1 cellular context compared by ENCODE assay signal in genomic region chr3:184347321-184348056, GRCh38.
TF ChIP-seq lines count a peak whose summit lies in the region.

No MANE protein-coding gene starts in this region.

TF ChIP-seq in HEK293T, 16 proteins besides CTCF, POLR2A, EP300 and RAD21:
- TF ChIP-seq FOXM1 (IDR thresholded peaks at IDR 0.05; ENCODE audit: borderline replicate concordance) (no peak), BHLHE40 (IDR thresholded peaks at IDR 0.05; ENCODE audit: borderline replicate concordance) (no peak), SP1 (IDR thresholded peaks at IDR 0.05) (no peak), PKNOX1 (IDR thresholded peaks at IDR 0.05) (no peak), L3MBTL2 (conservative IDR thresholded peaks at IDR 0.05) (no peak), ZNF384 (IDR thresholded peaks at IDR 0.05) (no peak), ARNT (IDR thresholded peaks at IDR 0.05) (no peak)
